10 cellular contexts compared by ENCODE assay signal in genomic region chr4:16025268-16025667, GRCh38. TPM values are rescaled to one million over a fixed set of nuclear protein-coding genes. Genes with fewer than 3 reads are reported as not detected.
"Had no signal": no experiment of that assay in that cellular context is flagged by ENCODE, and none has a peak within 500 bp of the region (broad histone marks: within the 10 kb centered on the region; RNA-seq: fewer than 3 reads in every experiment).

No MANE protein-coding gene starts in this region.

- ATAC-seq: GM23338, HepG2 had no signal

- FAIRE-seq: H1, H54, HepG2 had no signal

- H3K4me3 ChIP-seq: GM23338 had no signal

- DNase-seq: H9, HCEC 1CT, KBM-7 had no signal

- H3K27ac ChIP-seq: HL-60 had no signal

RNA-seq across cellular contexts. Expression of gene PROM1, which starts 58.6 kb away (rescaled TPM):
- total RNA-seq: HT1080 had no signal
- polyA plus RNA-seq: IgD-negative memory B cell had no signal
